In the genomic region with DNA sequence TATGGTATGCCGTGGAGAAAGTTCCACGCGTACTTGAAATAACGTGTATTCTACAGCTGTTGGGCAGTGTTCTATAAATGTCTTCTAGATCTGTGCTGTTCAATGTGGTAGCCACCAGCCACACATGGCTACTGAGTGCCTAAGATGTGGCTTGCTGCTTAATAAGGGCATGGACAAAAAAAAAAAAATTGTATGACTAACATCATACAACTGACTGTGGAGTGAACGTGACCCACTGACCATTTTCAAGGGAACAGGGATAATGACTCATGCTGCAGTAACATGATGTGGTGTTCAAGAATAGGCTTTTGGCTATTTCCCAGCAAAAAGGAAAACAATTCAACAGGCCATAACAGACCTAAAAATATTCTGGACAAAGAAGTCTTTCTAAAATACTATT, we compare ENCODE assay signal across 9 cellular contexts. TPM values are rescaled to one million over a fixed set of nuclear protein-coding genes. Genes with fewer than 3 reads are reported as not detected.
DNase-seq lines count a peak whose midpoint lies in the region; ATAC-seq, FAIRE-seq and TF ChIP-seq lines count a peak whose summit lies in the region.
"Had no signal": no experiment of that assay in that cellular context is flagged by ENCODE, and none has a peak within 500 bp of the region (broad histone marks: within the 10 kb centered on the region; RNA-seq: fewer than 3 reads in every experiment).

No MANE protein-coding gene starts in this region.

- WGBS in mesenchymal stem cell: 86% methylated on average over 4 of the region's 5 CpGs
- 94% methylated on average over 5 of the region's 5 CpGs for WGBS in HepG2 (ENCODE audit: low lambda C conversion rate)

- no peak overlapping the region for H4K8ac ChIP-seq in mesenchymal stem cell (ENCODE audit: low read length)

- no peak for TF ChIP-seq POLR2A in HepG2 (IDR thresholded peaks at IDR 0.05; ENCODE audit: insufficient read depth in 1 of 2, low read depth in 2 of 2, low read length in 2 of 2)

- no peak overlapping the region for H4K91ac ChIP-seq in mesenchymal stem cell (ENCODE audit: low read length)

- TF ChIP-seq RAD21 in HepG2 (CRISPR knock-in tag; IDR thresholded peaks at IDR 0.05): no peak

- H3K27ac ChIP-seq in mesenchymal stem cell (ENCODE audit: low read length, poor library complexity, severe bottlenecking): peak overlapping the region; percentile 4
- no peak overlapping the region for H3K27ac ChIP-seq in upper lobe of right lung
- no peak overlapping the region for H3K27ac ChIP-seq in HepG2 (ENCODE audit: extremely low read length, insufficient read depth, low read length)

- intact Hi-C loops in upper lobe of right lung (cut with DNase I) (no loop called here), HepG2 (cut with micrococcal nuclease; ENCODE audit: unreplicated experiment) (no loop called here)

- peaks cover 18% of the 10 kb centered on the region for H3K79me1 ChIP-seq in mesenchymal stem cell (replicated peaks; ENCODE audit: low read length, poor library complexity, severe bottlenecking)

- H3K4me3 ChIP-seq in AG09309 (ENCODE audit: control insufficient read depth, low read depth, low read length): no peak overlapping the region
- no peak overlapping the region for H3K4me3 ChIP-seq in mesenchymal stem cell (ENCODE audit: insufficient read depth in 1 of 2, low read depth in 1 of 2, low read length in 2 of 2)
- H3K4me3 ChIP-seq in upper lobe of right lung: no peak overlapping the region
- no peak overlapping the region for H3K4me3 ChIP-seq in HepG2 (replicated peaks in 1 of 3; ENCODE audit: insufficient read depth in 1 of 3, low read depth in 2 of 3, low read length in 3 of 3)

- peaks cover 33% of the 10 kb centered on the region for H3K79me2 ChIP-seq in HepG2 (ENCODE audit: insufficient read depth, low read length)

- no peak overlapping the region for H2AK5ac ChIP-seq in mesenchymal stem cell (ENCODE audit: low read length, severe bottlenecking)

- no peak overlapping the region for H2AFZ ChIP-seq in mesenchymal stem cell (ENCODE audit: low read depth, low read length)
- no peak overlapping the region for H2AFZ ChIP-seq in HepG2 (ENCODE audit: low read length)

- H2BK120ac ChIP-seq in mesenchymal stem cell (ENCODE audit: low read depth, low read length): no peak overlapping the region

- DNase-seq in AG09309 (ENCODE audit: low read depth) (peak; percentile 83), NCI-H226 (peak; percentile 79), dermis blood vessel endothelial cell (peak; percentile 98), mesenchymal stem cell (peak; percentile 94), upper lobe of right lung (no peak), HepG2 (ENCODE audit: low spot score) (no peak)
- DNase-seq: DMS79 treated with DMSO at 0.1 percent for 48 hours had no signal

- no peak overlapping the region for H3K18ac ChIP-seq in mesenchymal stem cell (ENCODE audit: low read depth in 1 of 2, low read length in 2 of 2)

- no peak for FAIRE-seq in HepG2 (lab: Jason Lieb, UNC)

- CTCF ChIA-PET in HepG2 (lab: Yijun Ruan, JAX; ENCODE audit: low intra/inter-chr PET ratio, low total read pairs): no interaction called here

- no peaks in the 10 kb centered on the region for H4K20me1 ChIP-seq in HepG2 (ENCODE audit: insufficient read depth, low read length)

- in situ Hi-C loops in HepG2 (cut with HindIII; ENCODE audit: extremely low pct_ligation_motif_present, low pct_unique_long_range_greater_than_20kb): no loop called here

- H3K23ac ChIP-seq in mesenchymal stem cell (ENCODE audit: low read length in 2 of 2): no peak overlapping the region

- H3K36me3 ChIP-seq in mesenchymal stem cell (ENCODE audit: control insufficient read depth in 1 of 2, insufficient read depth in 2 of 2, low read depth in 1 of 2, low read length in 2 of 2) (peaks cover 4 to 27% of the 10 kb centered on the region in 2 experiments), upper lobe of right lung (peaks cover 26% of the 10 kb centered on the region), HepG2 (replicated peaks in 1 of 2; ENCODE audit: control insufficient read depth in 1 of 2, insufficient read depth in 2 of 2, low read length in 2 of 2) (peaks cover 4 to 13% of the 10 kb centered on the region in 2 experiments; a peak in 3 of 5 replicates)

- no peaks in the 10 kb centered on the region for H3K4me1 ChIP-seq in mesenchymal stem cell (ENCODE audit: control insufficient read depth, insufficient read depth, low read depth, low read length)
- no peaks in the 10 kb centered on the region for H3K4me1 ChIP-seq in upper lobe of right lung
- no peaks in the 10 kb centered on the region for H3K4me1 ChIP-seq in HepG2 (ENCODE audit: insufficient read depth, low read length)

- no peak overlapping the region for H3K4ac ChIP-seq in mesenchymal stem cell (ENCODE audit: low read depth in 1 of 2, low read length in 2 of 2)

- TF ChIP-seq EP300 in HepG2 (IDR thresholded peaks at IDR 0.05; ENCODE audit: low read depth in 2 of 2, low read length in 2 of 2) (no peak), HepG2 (CRISPR knock-in tag; IDR thresholded peaks at IDR 0.05; ENCODE audit: borderline replicate concordance) (no peak)

- H2BK5ac ChIP-seq in mesenchymal stem cell (ENCODE audit: low read depth, low read length, poor library complexity, severe bottlenecking): no peak overlapping the region

- TF ChIP-seq CTCF in AG09309 (IDR thresholded peaks at IDR 0.05; ENCODE audit: control insufficient read depth, insufficient read depth, low read depth, low read length, missing control alignments) (no peak), upper lobe of right lung (IDR thresholded peaks at IDR 0.05) (no peak), HepG2 (CRISPR knock-in tag; IDR thresholded peaks at IDR 0.05) (no peak)

- H3K14ac ChIP-seq in mesenchymal stem cell (ENCODE audit: low read length in 2 of 2): no peak overlapping the region

- POLR2A ChIA-PET in HepG2 (lab: Yijun Ruan, JAX): no interaction called here

- H3K4me2 ChIP-seq in mesenchymal stem cell (ENCODE audit: low read length, poor library complexity, severe bottlenecking) (no peak overlapping the region), HepG2 (ENCODE audit: low read depth, low read length) (no peak overlapping the region)

- no peaks in the 10 kb centered on the region for H3K27me3 ChIP-seq in mesenchymal stem cell (ENCODE audit: control insufficient read depth in 1 of 2, insufficient read depth in 1 of 2, low read length in 2 of 2)
- no peaks in the 10 kb centered on the region for H3K27me3 ChIP-seq in upper lobe of right lung
- H3K27me3 ChIP-seq in HepG2 (ENCODE audit: control insufficient read depth in 1 of 2, insufficient read depth in 2 of 2, low read length in 2 of 2): no peaks in the 10 kb centered on the region

- BruUV-seq in HepG2 (replicated peaks; lab: Mats Ljungman, UMichigan): no TSS peak

- no peaks in the 10 kb centered on the region for H3K9me3 ChIP-seq in mesenchymal stem cell (ENCODE audit: control insufficient read depth, low read length)
- no peaks in the 10 kb centered on the region for H3K9me3 ChIP-seq in upper lobe of right lung
- H3K9me3 ChIP-seq in HepG2 (ENCODE audit: low read length): no peaks in the 10 kb centered on the region

- no peak overlapping the region for H2BK12ac ChIP-seq in mesenchymal stem cell (ENCODE audit: low read length in 2 of 2)

- ATAC-seq in HG03139 (IDR thresholded peaks at IDR 0.05; ENCODE audit: unreplicated experiment) (no peak), upper lobe of right lung (no peak), GM18907 (IDR thresholded peaks at IDR 0.05; ENCODE audit: unreplicated experiment) (no peak), HepG2 (no peak)

- peak overlapping the region; percentile 31 for H3K9ac ChIP-seq in mesenchymal stem cell (ENCODE audit: low read length)
- H3K9ac ChIP-seq in HepG2 (ENCODE audit: insufficient read depth, low read depth, low read length): no peak overlapping the region

- H2BK15ac ChIP-seq in mesenchymal stem cell (ENCODE audit: low read depth, poor library complexity, severe bottlenecking): no peak overlapping the region

RNA-seq across cellular contexts. Expression of a gene that starts 13.0 kb away (rescaled TPM):
- total RNA-seq in dermis blood vessel endothelial cell (15.7 and 17.4 TPM in 2 replicates), upper lobe of right lung (10.3 TPM), HepG2 (2016; rRNA removed; fragmentation: Illumina TruSeq; extraction: Trizol) (9.1 and 9.9 TPM in 2 replicates)
- 6.2 TPM for polyA plus RNA-seq in mesenchymal stem cell (2013, experiment 1 of 2)
- polyA plus RNA-seq in mesenchymal stem cell (2013, experiment 2 of 2): 6.5 TPM
- total RNA-seq in HepG2 (2016; cell fraction: cytosol; rRNA removed; fragmentation: Illumina TruSeq; extraction: Trizol; ENCODE audit: low read depth): 1.7 and 1.9 TPM in 2 replicates
- 9.5 and 11.3 TPM in 2 replicates for total RNA-seq in HepG2 (2016; cell fraction: insoluble cytoplasmic fraction; rRNA removed; fragmentation: Illumina TruSeq; extraction: Trizol)
- 4.6 and 5.4 TPM in 2 replicates for total RNA-seq in HepG2 (2016; cell fraction: membrane; rRNA removed; fragmentation: Illumina TruSeq; extraction: Trizol)
- total RNA-seq in HepG2 (2016; cell fraction: nucleus; rRNA removed; fragmentation: Illumina TruSeq; extraction: Trizol): 10.3 and 13.4 TPM in 2 replicates
- 6.2 and 7.2 TPM in 2 replicates for polyA plus RNA-seq in HepG2 (2011; rRNA removed)
- 2.5 and 3.1 TPM in 2 replicates for polyA plus RNA-seq in HepG2 (2011; cell fraction: cytosol; rRNA removed)
- 13.5 and 13.6 TPM in 2 replicates for polyA plus RNA-seq in HepG2 (2011; cell fraction: nucleus; rRNA removed)
- polyA plus RNA-seq in HepG2 (2012): 4.9 and 6.8 TPM in 2 replicates
- 0.62 and 0.65 TPM in 2 replicates for polyA plus RNA-seq in HepG2 (2016; cell fraction: cytosol; fragmentation: Illumina TruSeq; extraction: Trizol; ENCODE audit: low read depth)
- 6.5 and 7.1 TPM in 2 replicates for polyA plus RNA-seq in HepG2 (2016; cell fraction: insoluble cytoplasmic fraction; fragmentation: Illumina TruSeq; extraction: Trizol; ENCODE audit: low read depth)
- polyA plus RNA-seq in HepG2 (2016; cell fraction: membrane; fragmentation: Illumina TruSeq; extraction: Trizol; ENCODE audit: low read depth): 1.6 and 1.8 TPM in 2 replicates
- polyA plus RNA-seq in HepG2 (2016; cell fraction: nucleus; fragmentation: Illumina TruSeq; extraction: Trizol; ENCODE audit: insufficient read depth, low read depth): 22.2 and 22.7 TPM in 2 replicates
- 7.4 and 8.6 TPM in 2 replicates for polyA minus RNA-seq in HepG2 (2011; rRNA and poly(A)+ RNA removed; ENCODE audit: low replicate concordance)
- polyA minus RNA-seq in HepG2 (2011; cell fraction: cytosol; rRNA and poly(A)+ RNA removed): 5.1 and 6.0 TPM in 2 replicates
- polyA minus RNA-seq in HepG2 (2011; cell fraction: nucleus; rRNA and poly(A)+ RNA removed): 12.6 and 12.9 TPM in 2 replicates

RNA-seq across cellular contexts. Expression of a gene that starts 41.7 kb away (rescaled TPM):
- total RNA-seq in dermis blood vessel endothelial cell: not detected in 2 replicates
- not detected for polyA plus RNA-seq in mesenchymal stem cell (2013, experiment 1 of 2)
- polyA plus RNA-seq in mesenchymal stem cell (2013, experiment 2 of 2): not detected
- total RNA-seq in upper lobe of right lung: not detected
- not detected in 2 replicates for total RNA-seq in HepG2 (2016; rRNA removed; fragmentation: Illumina TruSeq; extraction: Trizol)
- not detected in 2 replicates for total RNA-seq in HepG2 (2016; cell fraction: cytosol; rRNA removed; fragmentation: Illumina TruSeq; extraction: Trizol; ENCODE audit: low read depth)
- total RNA-seq in HepG2 (2016; cell fraction: insoluble cytoplasmic fraction; rRNA removed; fragmentation: Illumina TruSeq; extraction: Trizol): not detected in 2 replicates
- not detected in 2 replicates for total RNA-seq in HepG2 (2016; cell fraction: membrane; rRNA removed; fragmentation: Illumina TruSeq; extraction: Trizol)
- total RNA-seq in HepG2 (2016; cell fraction: nucleus; rRNA removed; fragmentation: Illumina TruSeq; extraction: Trizol): not detected in 2 replicates
- not detected in 2 replicates for polyA plus RNA-seq in HepG2 (2011; rRNA removed)
- not detected in 2 replicates for polyA plus RNA-seq in HepG2 (2011; cell fraction: cytosol; rRNA removed)
- not detected in 2 replicates for polyA plus RNA-seq in HepG2 (2011; cell fraction: nucleus; rRNA removed)
- 0.12 TPM in 1 of 2 replicates, not detected in the other for polyA plus RNA-seq in HepG2 (2012)
- not detected in 2 replicates for polyA plus RNA-seq in HepG2 (2016; cell fraction: cytosol; fragmentation: Illumina TruSeq; extraction: Trizol; ENCODE audit: low read depth)
- polyA plus RNA-seq in HepG2 (2016; cell fraction: insoluble cytoplasmic fraction; fragmentation: Illumina TruSeq; extraction: Trizol; ENCODE audit: low read depth): not detected in 2 replicates
- polyA plus RNA-seq in HepG2 (2016; cell fraction: membrane; fragmentation: Illumina TruSeq; extraction: Trizol; ENCODE audit: low read depth): not detected in 2 replicates
- not detected in 2 replicates for polyA plus RNA-seq in HepG2 (2016; cell fraction: nucleus; fragmentation: Illumina TruSeq; extraction: Trizol; ENCODE audit: insufficient read depth, low read depth)
- polyA minus RNA-seq in HepG2 (2011; rRNA and poly(A)+ RNA removed; ENCODE audit: low replicate concordance): 0.08 TPM in 1 of 2 replicates, not detected in the other
- polyA minus RNA-seq in HepG2 (2011; cell fraction: cytosol; rRNA and poly(A)+ RNA removed): not detected in 2 replicates
- polyA minus RNA-seq in HepG2 (2011; cell fraction: nucleus; rRNA and poly(A)+ RNA removed): not detected in 2 replicates

Comparison
In these comparisons a context has a peak if more than half of its experiments do, and no peak if none do; other contexts are left out.
1. DNase-seq: peak in AG09309 (single experiment), NCI-H226 (single experiment), dermis blood vessel endothelial cell (single experiment) and mesenchymal stem cell (single experiment); none in upper lobe of right lung (single experiment) and HepG2 (single experiment).